8 cellular contexts compared by ENCODE assay signal in genomic region chr15:89171136-89172072, GRCh38. TPM values are rescaled to one million over a fixed set of nuclear protein-coding genes. Genes with fewer than 3 reads are reported as not detected.
A peak's percentile ranks its signal among the peaks of the same experiment; 100 is the strongest.
DNase-seq lines count a peak whose midpoint lies in the region; ATAC-seq and TF ChIP-seq lines count a peak whose summit lies in the region.

No MANE protein-coding gene starts in this region.

- peaks cover 0 to 35% of the 10 kb centered on the region in 2 donors for H3K4me1 ChIP-seq in right atrium auricular region
- H3K4me1 ChIP-seq in smooth muscle cell (ENCODE audit: low read depth) = no peaks in the 10 kb centered on the region

- H3K9me3 Mint-ChIP-seq in activated T-helper 1 cell treated with anti-CD3 and anti-CD28 coated beads, Interleukin-12 subunit alpha, Interleukin-12 subunit beta, Interleukin-2, Interleukin-4 antibody, amounts not matched to agents 30 ng/mL and 10 ng/mL and 1 ng/mL, durations not matched to agents 14 hours and 24 hours and 36 hours = no peaks in the 10 kb centered on the region

- H3K27me3 Mint-ChIP-seq in activated T-helper 1 cell treated with anti-CD3 and anti-CD28 coated beads, Interleukin-12 subunit alpha, Interleukin-12 subunit beta, Interleukin-2, Interleukin-4 antibody, amounts not matched to agents 30 ng/mL and 10 ng/mL and 1 ng/mL, durations not matched to agents 14 hours and 24 hours and 36 hours (ENCODE audit: insufficient read depth) = no peaks in the 10 kb centered on the region

- no peak overlapping the region for H3K4me3 ChIP-seq in right atrium auricular region
- no peak overlapping the region for H3K4me3 ChIP-seq in smooth muscle cell

- H3K4me3 Mint-ChIP-seq in activated T-helper 1 cell treated with anti-CD3 and anti-CD28 coated beads, Interleukin-12 subunit alpha, Interleukin-12 subunit beta, Interleukin-2, Interleukin-4 antibody, amounts not matched to agents 30 ng/mL and 10 ng/mL and 1 ng/mL, durations not matched to agents 14 hours and 24 hours and 36 hours = no peak overlapping the region

- H3K27ac Mint-ChIP-seq in activated T-helper 1 cell treated with anti-CD3 and anti-CD28 coated beads, Interleukin-12 subunit alpha, Interleukin-12 subunit beta, Interleukin-2, Interleukin-4 antibody, amounts not matched to agents 30 ng/mL and 10 ng/mL and 1 ng/mL, durations not matched to agents 14 hours and 24 hours and 36 hours = no peak overlapping the region

- no peaks in the 10 kb centered on the region for H3K9me3 ChIP-seq in right atrium auricular region
- no peaks in the 10 kb centered on the region for H3K9me3 ChIP-seq in smooth muscle cell (replicated peaks; ENCODE audit: low read depth)

- peaks cover 31% of the 10 kb centered on the region for H3K4me1 Mint-ChIP-seq in activated T-helper 1 cell treated with anti-CD3 and anti-CD28 coated beads, Interleukin-12 subunit alpha, Interleukin-12 subunit beta, Interleukin-2, Interleukin-4 antibody, amounts not matched to agents 30 ng/mL and 10 ng/mL and 1 ng/mL, durations not matched to agents 14 hours and 24 hours and 36 hours (ENCODE audit: low read depth)

- no peaks in the 10 kb centered on the region for H3K27me3 ChIP-seq in right atrium auricular region
- H3K27me3 ChIP-seq in smooth muscle cell (ENCODE audit: low read depth) = no peaks in the 10 kb centered on the region

- 57% methylated on average over 12 of the region's 12 CpGs for WGBS in smooth muscle cell (ENCODE audit: low lambda C conversion rate)

- H3K27ac ChIP-seq in right atrium auricular region = no peak overlapping the region
- no peak overlapping the region for H3K27ac ChIP-seq in smooth muscle cell (ENCODE audit: low read depth)

- peak; percentile 44 for DNase-seq in AG08396 (ENCODE audit: low spot score)
- peak; percentile 14 for DNase-seq in GDM1 (lab: John Stamatoyannopoulos, UW)
- DNase-seq in NCI-H526 treated with DMSO at 0.1 percent for 48 hours (lab: John Stamatoyannopoulos, UW) = peak; percentile 21
- peak; percentile 5 for DNase-seq in activated T-helper 1 cell treated with anti-CD3 and anti-CD28 coated beads, Interleukin-12 subunit alpha, Interleukin-12 subunit beta, Interleukin-2, Interleukin-4 antibody, amounts not matched to agents 30 ng/mL and 10 ng/mL and 1 ng/mL, durations not matched to agents 14 hours and 24 hours and 36 hours (ENCODE audit: low spot score)
- DNase-seq in right atrium auricular region (ENCODE audit: low spot score) = no peak
- no peak for DNase-seq in smooth muscle cell (lab: John Stamatoyannopoulos, UW; ENCODE audit: unreplicated experiment)

- H4K20me1 ChIP-seq in smooth muscle cell (ENCODE audit: low read depth) = no peaks in the 10 kb centered on the region

- peak; percentile 56 to 77 for TF ChIP-seq CTCF in right atrium auricular region (IDR thresholded peaks at IDR 0.05)
- TF ChIP-seq CTCF in smooth muscle cell (IDR thresholded peaks at IDR 0.05; ENCODE audit: borderline replicate concordance, insufficient read depth, poor library complexity, severe bottlenecking) = peak; percentile 58

- intact Hi-C loops in activated T-helper 1 cell treated with anti-CD3 and anti-CD28 coated beads, Interleukin-12 subunit alpha, Interleukin-12 subunit beta, Interleukin-2, Interleukin-4 antibody, amounts not matched to agents 30 ng/mL and 10 ng/mL and 1 ng/mL, durations not matched to agents 14 hours and 24 hours and 36 hours (cut with micrococcal nuclease) = no loop called here

- no peak overlapping the region for H3K9ac ChIP-seq in smooth muscle cell (ENCODE audit: low read depth)

- no peak overlapping the region for H3K4me2 ChIP-seq in smooth muscle cell

- peaks cover 32% of the 10 kb centered on the region for H3K36me3 ChIP-seq in right atrium auricular region
- H3K36me3 ChIP-seq in smooth muscle cell (ENCODE audit: low read depth) = no peaks in the 10 kb centered on the region

- ATAC-seq in HG03342 (IDR thresholded peaks at IDR 0.05; ENCODE audit: unreplicated experiment) (no peak), HG02678 (IDR thresholded peaks at IDR 0.05; ENCODE audit: unreplicated experiment) (no peak)

- no peaks in the 10 kb centered on the region for H3F3A ChIP-seq in smooth muscle cell (ENCODE audit: low read depth)

- H3K79me2 ChIP-seq in smooth muscle cell (ENCODE audit: low read depth) = no peaks in the 10 kb centered on the region

- H2AFZ ChIP-seq in smooth muscle cell (ENCODE audit: low read depth) = no peak overlapping the region

- H3K36me3 Mint-ChIP-seq in activated T-helper 1 cell treated with anti-CD3 and anti-CD28 coated beads, Interleukin-12 subunit alpha, Interleukin-12 subunit beta, Interleukin-2, Interleukin-4 antibody, amounts not matched to agents 30 ng/mL and 10 ng/mL and 1 ng/mL, durations not matched to agents 14 hours and 24 hours and 36 hours (ENCODE audit: low read depth) = peaks cover 12% of the 10 kb centered on the region

RNA-seq across cellular contexts. Expression of gene RLBP1, which starts 50.0 kb away (rescaled TPM):
- not detected in 2 replicates for total RNA-seq in activated T-helper 1 cell treated with anti-CD3 and anti-CD28 coated beads, Interleukin-12 subunit alpha, Interleukin-12 subunit beta, Interleukin-2, Interleukin-4 antibody, amounts not matched to agents 30 ng/mL and 10 ng/mL and 1 ng/mL, durations not matched to agents 14 hours and 24 hours and 36 hours
- total RNA-seq in right atrium auricular region (not detected), smooth muscle cell (not detected in 2 replicates)
- not detected in 2 replicates for polyA plus RNA-seq in smooth muscle cell

Comparison
In these comparisons a context has a peak if more than half of its experiments do, and no peak if none do; other contexts are left out.
1. DNase-seq: peak in AG08396 (single experiment), GDM1 (single experiment), NCI-H526 treated with DMSO at 0.1 percent for 48 hours (single experiment) and activated T-helper 1 cell treated with anti-CD3 and anti-CD28 coated beads, Interleukin-12 subunit alpha, Interleukin-12 subunit beta, Interleukin-2, Interleukin-4 antibody, amounts not matched to agents 30 ng/mL and 10 ng/mL and 1 ng/mL, durations not matched to agents 14 hours and 24 hours and 36 hours (single experiment); none in right atrium auricular region (single experiment) and smooth muscle cell (single experiment).